Comparison of ENCODE assay signal across 9 cellular contexts in genomic region chr13:39451860-39452301, GRCh38.
DNase-seq lines count a peak whose midpoint lies in the region; ATAC-seq lines count a peak whose summit lies in the region.
"Had no signal": no experiment of that assay in that cellular context is flagged by ENCODE, and none has a peak within 500 bp of the region (broad histone marks: within the 10 kb centered on the region; RNA-seq: fewer than 3 reads in every experiment).

No MANE protein-coding gene starts in this region.

- H3K27me3 Mint-ChIP-seq in stimulated activated naive B cell treated with anti-CD40 and anti-IgM and Interleukin-4, amounts not matched to agents 10 μg/mL and 1 μg/mL and 100 μg/mL, for 72 hours: no peaks in the 10 kb centered on the region

- H3K36me3 Mint-ChIP-seq in stimulated activated naive B cell treated with anti-CD40 and anti-IgM and Interleukin-4, amounts not matched to agents 10 μg/mL and 1 μg/mL and 100 μg/mL, for 72 hours: no peaks in the 10 kb centered on the region

- no peak overlapping the region for H3K4me3 Mint-ChIP-seq in stimulated activated naive B cell treated with anti-CD40 and anti-IgM and Interleukin-4, amounts not matched to agents 10 μg/mL and 1 μg/mL and 100 μg/mL, for 72 hours

- no peak overlapping the region for H3K27ac Mint-ChIP-seq in stimulated activated naive B cell treated with anti-CD40 and anti-IgM and Interleukin-4, amounts not matched to agents 10 μg/mL and 1 μg/mL and 100 μg/mL, for 72 hours

- H3K9me3 Mint-ChIP-seq in stimulated activated naive B cell treated with anti-CD40 and anti-IgM and Interleukin-4, amounts not matched to agents 10 μg/mL and 1 μg/mL and 100 μg/mL, for 72 hours: no peaks in the 10 kb centered on the region

- DNase-seq in RPMI7951 (ENCODE audit: low read depth): peak; percentile 7
- peak; percentile 36 for DNase-seq in germinal center (ENCODE audit: low spot score)
- no peak for DNase-seq in stimulated activated naive B cell treated with anti-CD40 and anti-IgM and Interleukin-4, amounts not matched to agents 10 μg/mL and 1 μg/mL and 100 μg/mL, for 72 hours
- no peak for DNase-seq in HPDE6-E6E7 (ENCODE audit: extremely low spot score)
- no peak for DNase-seq in COLO668 (lab: John Stamatoyannopoulos, UW; ENCODE audit: unreplicated experiment)
- no peak for DNase-seq in activated CD4-positive, alpha-beta T cell treated with anti-CD3 and anti-CD28 coated beads for 1 hour
- DNase-seq: stimulated activated CD4-positive, alpha-beta T cell treated with anti-CD3 and anti-CD28 coated beads, Interleukin-2, amount 100 ng/mL, for 24 hours had no signal

- ATAC-seq in HG03432 (IDR thresholded peaks at IDR 0.05; ENCODE audit: unreplicated experiment): peak; percentile 46
- peak; percentile 84 to 89 for ATAC-seq in stimulated activated naive B cell treated with anti-CD40 and anti-IgM and Interleukin-4, amounts not matched to agents 10 μg/mL and 1 μg/mL and 100 μg/mL, for 72 hours (replicated peaks)
- ATAC-seq in GM21515 (IDR thresholded peaks at IDR 0.05; ENCODE audit: unreplicated experiment): no peak

- peaks cover 8 to 17% of the 10 kb centered on the region in 2 donors for H3K4me1 Mint-ChIP-seq in stimulated activated naive B cell treated with anti-CD40 and anti-IgM and Interleukin-4, amounts not matched to agents 10 μg/mL and 1 μg/mL and 100 μg/mL, for 72 hours

Comparison
In these comparisons a context has a peak if more than half of its experiments do, and no peak if none do; other contexts are left out.
1. DNase-seq: peak in RPMI7951 (single experiment) and germinal center (single experiment); none in stimulated activated naive B cell treated with anti-CD40 and anti-IgM and Interleukin-4, amounts not matched to agents 10 μg/mL and 1 μg/mL and 100 μg/mL, for 72 hours (single experiment), HPDE6-E6E7 (single experiment), COLO668 (single experiment) and activated CD4-positive, alpha-beta T cell treated with anti-CD3 and anti-CD28 coated beads for 1 hour (single experiment).